Comparison of ENCODE assay signal across 10 cellular contexts in the genomic region with DNA sequence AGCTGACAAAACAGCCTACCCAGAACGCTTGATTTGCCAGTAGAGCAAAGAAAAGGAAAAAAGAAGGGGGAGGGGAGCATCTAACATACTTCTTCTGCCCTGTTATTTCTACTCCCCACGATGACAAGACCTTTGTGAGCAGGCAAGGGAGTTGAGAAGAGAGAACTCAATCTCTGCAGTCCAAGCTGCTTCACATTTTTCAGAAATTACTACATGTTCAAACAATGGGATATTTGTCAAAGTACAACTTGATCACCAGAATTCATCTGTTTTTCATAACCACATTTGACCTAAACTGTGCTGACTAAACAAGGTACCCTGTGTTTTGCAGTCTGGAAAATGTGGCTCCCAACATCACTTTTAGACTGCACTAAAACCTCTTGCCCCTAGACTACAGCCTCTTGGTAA.
DNase-seq lines count a peak whose midpoint lies in the region; ATAC-seq and TF ChIP-seq lines count a peak whose summit lies in the region.
"Had no signal": no experiment of that assay in that cellular context is flagged by ENCODE, and none has a peak within 500 bp of the region (broad histone marks: within the 10 kb centered on the region; RNA-seq: fewer than 3 reads in every experiment).

No MANE protein-coding gene starts in this region.

- in situ Hi-C loops in SK-MEL-5 (cut with HindIII; ENCODE audit: low pct_unique_long_range_greater_than_20kb, low sequenced_read_pairs), result no loop called here

- DNase-seq in GM04504 (ENCODE audit: low read depth) (peak; percentile 17), SK-MEL-5 (ENCODE audit: low read depth, low spot score) (peak; percentile 98), fibroblast of pulmonary artery (ENCODE audit: low read depth) (peak; percentile 83), sciatic nerve (ENCODE audit: low spot score) (no peak), mesenteric fat pad (ENCODE audit: low spot score) (no peak), NCI-H2029 treated with DMSO at 0.1 percent for 48 hours (lab: John Stamatoyannopoulos, UW) (no peak), 8988T (no peak)
- DNase-seq: aorta, tibial artery had no signal

- peak; percentile 97 for ATAC-seq in sciatic nerve
- ATAC-seq in GM18517 (IDR thresholded peaks at IDR 0.05; ENCODE audit: unreplicated experiment), result no peak

- no peak for TF ChIP-seq CTCF in fibroblast of pulmonary artery (IDR thresholded peaks at IDR 0.05; ENCODE audit: low read length, missing control alignments)

- no peak overlapping the region for H3K4me3 ChIP-seq in fibroblast of pulmonary artery (replicated peaks; ENCODE audit: low read depth, low read length)
- H3K4me3 ChIP-seq: tibial artery had no signal

- intact Hi-C loops in sciatic nerve (cut with DNase I), result no loop called here

Comparison
In these comparisons a context has a peak if more than half of its experiments do, and no peak if none do; other contexts are left out.
1. DNase-seq: peak in GM04504 (single experiment), SK-MEL-5 (single experiment) and fibroblast of pulmonary artery (single experiment); none in sciatic nerve (single experiment), mesenteric fat pad (single experiment), NCI-H2029 treated with DMSO at 0.1 percent for 48 hours (single experiment) and 8988T (single experiment).